ENCODE assay signal across 2 cellular contexts in the genomic region with DNA sequence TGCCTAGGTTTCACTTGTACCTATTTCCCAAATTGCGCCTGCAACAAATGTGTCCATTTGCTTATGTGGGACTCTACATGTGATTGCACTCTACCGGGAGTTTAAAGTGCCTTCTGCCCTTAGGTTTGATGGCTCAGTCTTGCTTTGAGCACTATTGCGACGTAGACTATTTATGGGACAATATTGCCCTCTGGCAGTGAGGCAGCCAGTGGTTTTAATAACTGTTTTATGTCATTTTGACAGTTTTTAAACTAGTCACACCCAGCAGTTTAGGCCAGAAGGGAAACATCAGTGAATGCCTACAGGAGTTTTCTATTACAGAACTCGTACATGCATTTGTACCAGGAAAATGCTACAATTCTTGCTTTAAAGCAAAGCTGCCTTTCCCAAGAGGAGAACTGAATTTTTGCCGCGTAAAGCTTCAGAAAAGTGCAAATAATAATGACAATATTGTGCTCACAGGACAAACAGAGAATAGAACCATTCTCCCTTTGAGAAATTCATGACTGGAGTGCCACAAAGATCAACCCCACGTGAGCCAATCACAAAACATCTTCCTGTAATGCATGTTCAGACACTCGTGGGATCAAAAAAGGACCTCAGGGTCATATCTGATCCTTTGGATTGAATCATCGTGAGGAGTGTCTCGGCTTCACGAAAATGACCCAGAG.
TF ChIP-seq lines count a peak whose summit lies in the region.

No MANE protein-coding gene starts in this region.

TF ChIP-seq in H1, 55 proteins besides CTCF, POLR2A, EP300 and RAD21 (continued from another document):
- no peak for TF ChIP-seq CHD7 (IDR thresholded peaks at IDR 0.05; ENCODE audit: insufficient replicate concordance, low read length)
- no peak for TF ChIP-seq GTF2F1 (IDR thresholded peaks at IDR 0.05; ENCODE audit: borderline replicate concordance, low read depth, low read length)
- TF ChIP-seq, protein P1, sequence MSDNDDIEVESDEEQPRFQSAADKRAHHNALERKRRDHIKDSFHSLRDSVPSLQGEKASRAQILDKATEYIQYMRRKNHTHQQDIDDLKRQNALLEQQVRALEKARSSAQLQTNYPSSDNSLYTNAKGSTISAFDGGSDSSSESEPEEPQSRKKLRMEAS (IDR thresholded peaks at IDR 0.05), result no peak
- TF ChIP-seq CBX8 (IDR thresholded peaks at IDR 0.05; ENCODE audit: borderline replicate concordance, low read depth, low read length), result no peak

TF ChIP-seq in HepG2, 621 proteins besides CTCF, POLR2A, EP300 and RAD21 (continued from another document):
- TF ChIP-seq ELF1 (CRISPR knock-in tag; IDR thresholded peaks at IDR 0.05) (no peak), ZNF737 (CRISPR knock-in tag; IDR thresholded peaks at IDR 0.05; ENCODE audit: borderline replicate concordance) (no peak)
- TF ChIP-seq, protein P2, sequence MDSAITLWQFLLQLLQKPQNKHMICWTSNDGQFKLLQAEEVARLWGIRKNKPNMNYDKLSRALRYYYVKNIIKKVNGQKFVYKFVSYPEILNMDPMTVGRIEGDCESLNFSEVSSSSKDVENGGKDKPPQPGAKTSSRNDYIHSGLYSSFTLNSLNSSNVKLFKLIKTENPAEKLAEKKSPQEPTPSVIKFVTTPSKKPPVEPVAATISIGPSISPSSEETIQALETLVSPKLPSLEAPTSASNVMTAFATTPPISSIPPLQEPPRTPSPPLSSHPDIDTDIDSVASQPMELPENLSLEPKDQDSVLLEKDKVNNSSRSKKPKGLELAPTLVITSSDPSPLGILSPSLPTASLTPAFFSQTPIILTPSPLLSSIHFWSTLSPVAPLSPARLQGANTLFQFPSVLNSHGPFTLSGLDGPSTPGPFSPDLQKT (CRISPR knock-in tag; IDR thresholded peaks at IDR 0.05; ENCODE audit: borderline replicate concordance), result no peak
